18 cellular contexts compared by ENCODE assay signal in genomic region chr6:56497691-56498090, GRCh38.
DNase-seq lines count a peak whose midpoint lies in the region; ATAC-seq, FAIRE-seq and TF ChIP-seq lines count a peak whose summit lies in the region.
"Had no signal": no experiment of that assay in that cellular context is flagged by ENCODE, and none has a peak within 500 bp of the region (broad histone marks: within the 10 kb centered on the region; RNA-seq: fewer than 3 reads in every experiment).

No MANE protein-coding gene starts in this region.

- no peaks in the 10 kb centered on the region for H3K4me1 Mint-ChIP-seq in nephron progenitor cell
- H3K4me1 Mint-ChIP-seq: CD4-positive, alpha-beta memory T cell; GM23338 had no signal

- H3K79me2 ChIP-seq in endothelial cell of umbilical vein (ENCODE audit: control insufficient read depth, insufficient read depth, low read length), result no peaks in the 10 kb centered on the region

- DNase-seq in WERI-Rb-1 (no peak), endothelial cell of umbilical vein (ENCODE audit: low read depth, low spot score) (peak; percentile 42), nephron progenitor cell (no peak), uterus (peak in 1 of 2 donors; percentile 55)
- DNase-seq in stimulated activated CD4-positive, alpha-beta T cell treated with anti-CD3 and anti-CD28 coated beads, Interleukin-12 subunit alpha, Interleukin-12 subunit beta, amount 100 ng/mL, for 4 hours, result no peak
- DNase-seq: BE2C; CD4-positive, alpha-beta memory T cell; DND-41; GDM1 had no signal

- TF ChIP-seq CTCF in WERI-Rb-1 (IDR thresholded peaks at IDR 0.05; ENCODE audit: low read depth, low read length) (no peak), endothelial cell of umbilical vein (IDR thresholded peaks at IDR 0.05; ENCODE audit: extremely low read depth in 1 of 2, insufficient read depth in 1 of 2, low read depth in 1 of 2, low read length in 2 of 2) (no peak), nephron progenitor cell (IDR thresholded peaks at IDR 0.05) (no peak), uterus (IDR thresholded peaks at IDR 0.05) (no peak)

- H3K27ac ChIP-seq in WERI-Rb-1 (peak overlapping the region; percentile 52), endothelial cell of umbilical vein (ENCODE audit: insufficient read depth, low read depth, low read length) (no peak overlapping the region), uterus (peak overlapping the region; percentile 79 to 100)
- H3K27ac ChIP-seq: C4-2B had no signal

- H3K9ac ChIP-seq in endothelial cell of umbilical vein (replicated peaks; ENCODE audit: extremely low read depth, insufficient read depth, low read length), result no peak overlapping the region

- H3K9me3 ChIP-seq in WERI-Rb-1 (ENCODE audit: severe bottlenecking), result no peaks in the 10 kb centered on the region
- no peaks in the 10 kb centered on the region for H3K9me3 ChIP-seq in endothelial cell of umbilical vein (replicated peaks; ENCODE audit: control insufficient read depth, insufficient read depth, low read length)
- H3K9me3 ChIP-seq in uterus, result no peaks in the 10 kb centered on the region
- H3K9me3 ChIP-seq: BE2C, HAP-1 had no signal

- H3K9me1 ChIP-seq in endothelial cell of umbilical vein (replicated peaks; ENCODE audit: control insufficient read depth, extremely low read depth, insufficient read depth, low read length), result no peaks in the 10 kb centered on the region

- no peaks in the 10 kb centered on the region for H4K20me1 ChIP-seq in endothelial cell of umbilical vein (replicated peaks; ENCODE audit: control insufficient read depth, extremely low read depth, insufficient read depth, low read length)

- H3K27ac Mint-ChIP-seq in nephron progenitor cell, result peak overlapping the region; percentile 15
- H3K27ac Mint-ChIP-seq: CD4-positive, alpha-beta memory T cell; GM23338 had no signal

- H3K27me3 Mint-ChIP-seq in nephron progenitor cell (ENCODE audit: low read depth, poor library complexity), result no peaks in the 10 kb centered on the region
- H3K27me3 Mint-ChIP-seq: CD4-positive, alpha-beta memory T cell had no signal

- H3K36me3 ChIP-seq in WERI-Rb-1 (peaks cover 34% of the 10 kb centered on the region), endothelial cell of umbilical vein (ENCODE audit: control insufficient read depth in 2 of 2, extremely low read depth in 1 of 2, insufficient read depth in 2 of 2, low read length in 2 of 2) (peaks cover 6 to 15% of the 10 kb centered on the region in 2 experiments), uterus (no peaks in the 10 kb centered on the region)

- FAIRE-seq in endothelial cell of umbilical vein (lab: Jason Lieb, UNC), result no peak
- FAIRE-seq: A204.1, GM12892, HepG2, HTR-8/SVneo had no signal

- CTCF ChIA-PET in endothelial cell of umbilical vein (lab: Charles Lee), result interaction anchor here (1.0 to 2.0 kb wide), 6 partner anchors 14 to 127 kb away, joined by 3 to 7 read pairs (median 4); no protein-coding TSS in a partner anchor

- no peak overlapping the region for H3K4me2 ChIP-seq in endothelial cell of umbilical vein (ENCODE audit: insufficient read depth, low read length)
- H3K4me2 ChIP-seq: GM23338 had no signal

- H3K9me3 Mint-ChIP-seq in nephron progenitor cell, result no peaks in the 10 kb centered on the region
- H3K9me3 Mint-ChIP-seq: GM23338 had no signal

- no peak overlapping the region for H2AFZ ChIP-seq in endothelial cell of umbilical vein (ENCODE audit: low read depth, low read length)
- H2AFZ ChIP-seq: GM23338 had no signal

- TF ChIP-seq POLR2A in endothelial cell of umbilical vein (IDR thresholded peaks at IDR 0.05; ENCODE audit: low read depth, low read length), result no peak
- no peak for TF ChIP-seq POLR2A in uterus (IDR thresholded peaks at IDR 0.05)

- no peak overlapping the region for H3K4me3 Mint-ChIP-seq in nephron progenitor cell
- H3K4me3 Mint-ChIP-seq: GM23338 had no signal

- H3K4me3 ChIP-seq in WERI-Rb-1 (ENCODE audit: low read depth, low read length) (no peak overlapping the region), endothelial cell of umbilical vein (replicated peaks in 1 of 3; ENCODE audit: insufficient read depth in 1 of 3, low read depth in 1 of 3, low read length in 3 of 3) (no peak overlapping the region), uterus (no peak overlapping the region)
- H3K4me3 ChIP-seq: GM23338, HAP-1 had no signal

- POLR2A ChIA-PET in endothelial cell of umbilical vein (lab: Charles Lee), result no interaction called here

- intact Hi-C loops in endothelial cell of umbilical vein (cut with micrococcal nuclease) (no loop called here), uterus (cut with DNase I; ENCODE audit: low total_unique reads) (no loop called here)

- H3K27me3 ChIP-seq in WERI-Rb-1 (ENCODE audit: insufficient read depth, low read depth, severe bottlenecking) (no peaks in the 10 kb centered on the region), endothelial cell of umbilical vein (ENCODE audit: control insufficient read depth in 2 of 2, insufficient read depth in 2 of 2, low read length in 2 of 2) (no peaks in the 10 kb centered on the region), uterus (no peaks in the 10 kb centered on the region)
- H3K27me3 ChIP-seq: BE2C had no signal

- dilution Hi-C loops in endothelial cell of umbilical vein (cut with MboI; ENCODE audit: extremely low pct_ligation_motif_present, low sequenced_read_pairs), result no loop called here

- ATAC-seq in GM18502 (IDR thresholded peaks at IDR 0.05; ENCODE audit: poor library complexity, unreplicated experiment), result no peak
- no peak for ATAC-seq in GM19328 (IDR thresholded peaks at IDR 0.05; ENCODE audit: unreplicated experiment)
- ATAC-seq: GM23338, HepG2 had no signal

- no TSS peak for BruUV-seq in endothelial cell of umbilical vein (replicated peaks; lab: Mats Ljungman, UMichigan)

- peaks cover 36% of the 10 kb centered on the region for H3K36me3 Mint-ChIP-seq in nephron progenitor cell (ENCODE audit: low read depth)
- H3K36me3 Mint-ChIP-seq: CD4-positive, alpha-beta memory T cell had no signal

- H3K4me1 ChIP-seq in endothelial cell of umbilical vein (ENCODE audit: control insufficient read depth, extremely low read depth, insufficient read depth, low read length) (peaks cover 6% of the 10 kb centered on the region), uterus (peaks cover 0 to 19% of the 10 kb centered on the region in 2 donors)
- H3K4me1 ChIP-seq: BE2C, HAP-1 had no signal

TF ChIP-seq in endothelial cell of umbilical vein, 7 proteins besides CTCF, POLR2A, EP300 and RAD21:
- no peak for TF ChIP-seq GATA2 (IDR thresholded peaks at IDR 0.05; ENCODE audit: insufficient read depth, insufficient read length, low read depth, low read length)
- TF ChIP-seq EZH2 (IDR thresholded peaks at IDR 0.05; ENCODE audit: borderline replicate concordance, low read depth, low read length, severe bottlenecking), result no peak
- TF ChIP-seq FOS (IDR thresholded peaks at IDR 0.05; ENCODE audit: borderline replicate concordance, insufficient read depth, low read length), result no peak
- no peak for TF ChIP-seq MYC (IDR thresholded peaks at IDR 0.05; ENCODE audit: low read depth, low read length)
- TF ChIP-seq JUN (IDR thresholded peaks at IDR 0.05; ENCODE audit: borderline replicate concordance, insufficient read depth, insufficient read length, low read depth), result no peak
- no peak for TF ChIP-seq MAX (IDR thresholded peaks at IDR 0.05; ENCODE audit: insufficient read depth, insufficient read length)
- TF ChIP-seq POLR2AphosphoS5 (IDR thresholded peaks at IDR 0.05; ENCODE audit: insufficient read depth, low read depth, low read length), result no peak
